In genomic region chr3:130677310-130677709, GRCh38 we compare ENCODE assay signal across 23 cellular contexts.
"Had no signal": no experiment of that assay in that cellular context is flagged by ENCODE, and none has a peak within 500 bp of the region (broad histone marks: within the 10 kb centered on the region; RNA-seq: fewer than 3 reads in every experiment).

No MANE protein-coding gene starts in this region.

- H3K4me1 Mint-ChIP-seq: natural killer cell; stimulated activated memory B cell treated with anti-CD40 and anti-IgM and Interleukin-4, amounts not matched to agents 10 μg/mL and 1 μg/mL and 100 μg/mL, for 72 hours had no signal

- H3K9me3 ChIP-seq: esophagus muscularis mucosa, gastrocnemius medialis, heart right ventricle, pancreas, psoas muscle, spleen, tibial artery, upper lobe of right lung, vagina had no signal

- H3K4me3 Mint-ChIP-seq: natural killer cell; stimulated activated memory B cell treated with anti-CD40 and anti-IgM and Interleukin-4, amounts not matched to agents 10 μg/mL and 1 μg/mL and 100 μg/mL, for 72 hours; stimulated activated naive CD8-positive, alpha-beta T cell treated with anti-CD3 and anti-CD28 coated beads, Interleukin-15, Interleukin-2, amounts not matched to agents 100 ng/mL and 50 ng/mL, for 24 hours had no signal

- H3K4me1 ChIP-seq: esophagus muscularis mucosa, gastrocnemius medialis, heart right ventricle, pancreas, psoas muscle, spleen, tibial artery, upper lobe of right lung, vagina had no signal

- H3K27ac Mint-ChIP-seq: natural killer cell; stimulated activated memory B cell treated with anti-CD40 and anti-IgM and Interleukin-4, amounts not matched to agents 10 μg/mL and 1 μg/mL and 100 μg/mL, for 72 hours; stimulated activated naive CD8-positive, alpha-beta T cell treated with anti-CD3 and anti-CD28 coated beads, Interleukin-15, Interleukin-2, amounts not matched to agents 100 ng/mL and 50 ng/mL, for 24 hours had no signal

- H3K9me3 Mint-ChIP-seq: natural killer cell; stimulated activated memory B cell treated with anti-CD40 and anti-IgM and Interleukin-4, amounts not matched to agents 10 μg/mL and 1 μg/mL and 100 μg/mL, for 72 hours; stimulated activated naive CD8-positive, alpha-beta T cell treated with anti-CD3 and anti-CD28 coated beads, Interleukin-15, Interleukin-2, amounts not matched to agents 100 ng/mL and 50 ng/mL, for 24 hours had no signal

- H3K27ac ChIP-seq: dorsolateral prefrontal cortex, esophagus muscularis mucosa, gastrocnemius medialis, heart right ventricle, pancreas, psoas muscle, spleen, tibial artery, upper lobe of right lung, vagina had no signal

- H3K27me3 Mint-ChIP-seq: stimulated activated memory B cell treated with anti-CD40 and anti-IgM and Interleukin-4, amounts not matched to agents 10 μg/mL and 1 μg/mL and 100 μg/mL, for 72 hours; stimulated activated naive CD8-positive, alpha-beta T cell treated with anti-CD3 and anti-CD28 coated beads, Interleukin-15, Interleukin-2, amounts not matched to agents 100 ng/mL and 50 ng/mL, for 24 hours had no signal

- H3K4me3 ChIP-seq: dorsolateral prefrontal cortex, esophagus muscularis mucosa, gastrocnemius medialis, heart right ventricle, pancreas, psoas muscle, spleen, tibial artery, upper lobe of right lung, vagina had no signal

- ATAC-seq: gastrocnemius medialis; heart right ventricle; left lobe of liver; natural killer cell; pancreas; psoas muscle; sciatic nerve; stimulated activated memory B cell treated with anti-CD40 and anti-IgM and Interleukin-4, amounts not matched to agents 10 μg/mL and 1 μg/mL and 100 μg/mL, for 72 hours; upper lobe of right lung had no signal

- H3K27me3 ChIP-seq: dorsolateral prefrontal cortex, esophagus muscularis mucosa, gastrocnemius medialis, heart right ventricle, pancreas, spleen, tibial artery, upper lobe of right lung, vagina had no signal

- H3K36me3 Mint-ChIP-seq: natural killer cell had no signal

- DNase-seq: cortex of kidney; dorsolateral prefrontal cortex; effector CD8-positive, alpha-beta T cell; gastrocnemius medialis; heart right ventricle; islet precursor cell; natural killer cell; occipital lobe; pancreas; psoas muscle; retina; spleen; stimulated activated CD4-positive, alpha-beta T cell treated with anti-CD3 and anti-CD28 coated beads, Interleukin-15, amount 100 ng/mL, for 24 hours; stimulated activated CD4-positive, alpha-beta T cell treated with anti-CD3 and anti-CD28 coated beads, Interleukin-1b, Interleukin-23, amount 100 ng/mL, for 48 hours; stimulated activated CD4-positive, alpha-beta T cell treated with anti-CD3 and anti-CD28 coated beads, Interleukin-4, amount 100 ng/mL, for 24 hours; tibial artery; upper lobe of right lung had no signal
